Comparison of ENCODE assay signal across 31 cellular contexts in the genomic region with DNA sequence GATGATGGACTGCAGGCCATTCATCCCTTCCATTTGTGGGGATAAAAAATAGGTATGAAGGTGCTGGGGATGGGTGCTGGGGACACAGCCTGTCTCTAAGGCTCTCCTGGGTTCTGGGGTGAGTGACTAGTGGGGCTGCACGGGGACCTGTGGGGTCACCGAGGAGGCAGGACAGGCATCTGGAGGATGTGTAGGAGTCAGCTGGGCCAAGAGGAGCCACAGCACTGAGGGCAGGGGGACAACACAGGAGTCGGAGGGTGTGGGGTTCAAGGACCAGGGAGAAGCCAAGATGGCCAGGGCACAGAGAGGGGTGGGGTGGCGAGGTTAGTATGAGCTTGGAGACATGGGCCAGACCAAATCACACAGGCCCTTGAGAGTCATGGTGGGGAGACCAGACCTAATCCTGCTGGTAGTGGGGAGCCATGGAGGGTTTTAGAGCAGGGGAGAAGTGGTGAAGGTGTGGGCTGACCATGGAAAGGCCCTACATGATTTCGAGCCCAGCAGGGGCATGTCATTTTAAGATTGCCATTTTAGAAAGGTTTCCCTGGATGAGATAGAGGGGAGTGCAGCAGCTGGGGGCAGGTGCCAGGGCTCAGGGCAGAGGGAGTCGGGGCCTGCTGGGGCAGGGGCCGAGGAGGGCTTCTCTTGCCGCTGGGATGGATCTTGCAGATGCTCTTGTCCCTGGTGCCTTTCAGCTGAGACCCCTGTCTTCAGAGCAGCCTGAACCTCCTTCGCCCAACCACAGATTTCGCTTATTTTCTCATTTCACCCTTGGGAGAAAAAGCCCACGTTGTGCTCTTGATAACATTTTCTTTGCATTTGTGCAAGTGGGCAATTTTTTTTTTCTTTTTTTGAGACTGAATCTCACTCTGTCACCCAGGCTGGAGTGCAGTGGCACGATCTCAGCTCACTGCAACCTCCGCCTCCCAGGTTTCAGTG. TPM values are rescaled to one million over a fixed set of nuclear protein-coding genes. Genes with fewer than 3 reads are reported as not detected.
A peak's percentile ranks its signal among the peaks of the same experiment; 100 is the strongest.
DNase-seq lines count a peak whose midpoint lies in the region; ATAC-seq and TF ChIP-seq lines count a peak whose summit lies in the region.
"Had no signal": no experiment of that assay in that cellular context is flagged by ENCODE, and none has a peak within 500 bp of the region (broad histone marks: within the 10 kb centered on the region; RNA-seq: fewer than 3 reads in every experiment).

No MANE protein-coding gene starts in this region.

- intact Hi-C loops in Calu3 (cut with micrococcal nuclease; ENCODE audit: unreplicated experiment) (no loop called here), psoas muscle (cut with DNase I) (no loop called here)

- POLR2A ChIA-PET in RWPE1 (lab: Yijun Ruan, JAX; ENCODE audit: low non-redundant PET): no interaction called here

- WGBS in psoas muscle, 3 donors: 72 to 79% (median 76%) methylated on average over 13 of the region's 13 CpGs

- no peaks in the 10 kb centered on the region for H3K9me3 Mint-ChIP-seq in Calu3 (ENCODE audit: low read depth, unreplicated experiment)
- H3K9me3 Mint-ChIP-seq: CD8-positive, alpha-beta memory T cell; nephron had no signal

- H3K27me3 Mint-ChIP-seq in Calu3 (ENCODE audit: unreplicated experiment): no peaks in the 10 kb centered on the region

- BruUV-seq in Calu3 (replicated peaks; lab: Mats Ljungman, UMichigan): no TSS peak

- peaks cover 7% of the 10 kb centered on the region for H3K4me1 Mint-ChIP-seq in Calu3 (ENCODE audit: low read depth, unreplicated experiment)
- H3K4me1 Mint-ChIP-seq: activated CD8-positive, alpha-beta memory T cell treated with anti-CD3 and anti-CD28 coated beads, Interleukin-2, amount 10 ng/mL, durations not matched to agents 7 days and 5 days; CD8-positive, alpha-beta memory T cell had no signal

- H3K27me3 ChIP-seq in psoas muscle (ENCODE audit: insufficient read depth in 3 of 3, low read length in 2 of 3): no peaks in the 10 kb centered on the region
- H3K27me3 ChIP-seq: BE2C, heart left ventricle, right atrium auricular region, tibial nerve had no signal

- ATAC-seq in left lobe of liver: no peak
- ATAC-seq in psoas muscle: peak; percentile 3 to 19 (median 13)
- no peak for ATAC-seq in HG03460 (IDR thresholded peaks at IDR 0.05; ENCODE audit: unreplicated experiment)
- ATAC-seq in GM19463 (IDR thresholded peaks at IDR 0.05; ENCODE audit: unreplicated experiment): no peak
- ATAC-seq: activated CD8-positive, alpha-beta memory T cell treated with anti-CD3 and anti-CD28 coated beads, Interleukin-2, amount 10 ng/mL, durations not matched to agents 7 days and 5 days; GM12878 had no signal

- H3K36me3 Mint-ChIP-seq in Calu3 (ENCODE audit: insufficient read depth, unreplicated experiment): peaks cover 16% of the 10 kb centered on the region
- H3K36me3 Mint-ChIP-seq: activated CD8-positive, alpha-beta memory T cell treated with anti-CD3 and anti-CD28 coated beads, Interleukin-2, amount 10 ng/mL, durations not matched to agents 7 days and 5 days; CD8-positive, alpha-beta memory T cell had no signal

- H3K36me3 ChIP-seq in psoas muscle (ENCODE audit: insufficient read depth in 1 of 2, low read depth in 1 of 2): peaks cover 0 to 1% of the 10 kb centered on the region in 2 donors
- H3K36me3 ChIP-seq: BE2C, esophagus muscularis mucosa, heart left ventricle, right atrium auricular region, tibial nerve, WERI-Rb-1 had no signal

- no peaks in the 10 kb centered on the region for H3K9me3 ChIP-seq in psoas muscle
- H3K9me3 ChIP-seq: BE2C, esophagus muscularis mucosa, heart left ventricle, right atrium auricular region, tibial nerve had no signal

- DNase-seq in Calu3 (no peak), RWPE1 (ENCODE audit: low spot score) (no peak), left lobe of liver (ENCODE audit: low spot score) (peak; percentile 42), psoas muscle (no peak), iPS-NIHi11 (ENCODE audit: low spot score) (no peak), NCI-H2227 (lab: John Stamatoyannopoulos, UW; ENCODE audit: unreplicated experiment) (no peak)
- DNase-seq: ACHN; activated CD4-positive, alpha-beta T cell treated with anti-CD3 and anti-CD28 coated beads for 48 hours; activated CD8-positive, alpha-beta memory T cell treated with anti-CD3 and anti-CD28 coated beads, Interleukin-2, amount 10 ng/mL, durations not matched to agents 7 days and 5 days; activated gamma-delta T cell treated with Interleukin-2 at 50 U/mL for 16 hours; activated T-cell treated with anti-CD3 and anti-CD28 coated beads, Interleukin-2, amount 50 U/mL, for 48 hours; BE2C; CD8-positive, alpha-beta memory T cell; central memory CD4-positive, alpha-beta T cell; heart left ventricle; kidney; MV-4-11; NCI-H1436; NCI-H2081; NCI-H446; NCI-H748 treated with DMSO at 0.1 percent for 48 hours; SW 1271; WERI-Rb-1 had no signal

- H3K4me1 ChIP-seq in psoas muscle: no peaks in the 10 kb centered on the region
- H3K4me1 ChIP-seq: BE2C, esophagus muscularis mucosa, heart left ventricle, parathyroid adenoma, right atrium auricular region, tibial nerve had no signal

- peak overlapping the region; percentile 73 for H3K27ac Mint-ChIP-seq in Calu3 (ENCODE audit: unreplicated experiment)
- H3K27ac Mint-ChIP-seq: activated CD8-positive, alpha-beta memory T cell treated with anti-CD3 and anti-CD28 coated beads, Interleukin-2, amount 10 ng/mL, durations not matched to agents 7 days and 5 days; nephron had no signal

- no peak overlapping the region for H3K4me3 Mint-ChIP-seq in Calu3 (ENCODE audit: low read depth, unreplicated experiment)
- H3K4me3 Mint-ChIP-seq: activated CD8-positive, alpha-beta memory T cell treated with anti-CD3 and anti-CD28 coated beads, Interleukin-2, amount 10 ng/mL, durations not matched to agents 7 days and 5 days; CD8-positive, alpha-beta memory T cell; nephron had no signal

- CTCF ChIA-PET in Calu3 (lab: Charles Lee) (no interaction called here), RWPE1 (lab: Yijun Ruan, JAX) (interaction anchor here (0.6 to 1.2 kb wide), 2 partner anchors 113 to 169 kb away, joined by 3 to 5 read pairs; no protein-coding TSS in a partner anchor)

- no peak for TF ChIP-seq CTCF in Calu3 (IDR thresholded peaks at IDR 0.05; ENCODE audit: unreplicated experiment)
- no peak for TF ChIP-seq CTCF in RWPE1 (conservative IDR thresholded peaks at IDR 0.05; ENCODE audit: low read depth)
- TF ChIP-seq CTCF in psoas muscle (IDR thresholded peaks at IDR 0.05): no peak

- peak overlapping the region; percentile 78 for H3K27ac ChIP-seq in RWPE1
- H3K27ac ChIP-seq in psoas muscle: no peak overlapping the region
- H3K27ac ChIP-seq: esophagus muscularis mucosa, heart left ventricle, parathyroid adenoma, right atrium auricular region, tibial nerve, WERI-Rb-1 had no signal

- H3K4me3 ChIP-seq in psoas muscle: no peak overlapping the region
- H3K4me3 ChIP-seq: esophagus muscularis mucosa, GM12878, heart left ventricle, right atrium auricular region, tibial nerve had no signal

RNA-seq across cellular contexts. Expression of gene SERINC2, which starts 22.7 kb away (rescaled TPM):
- 67.7 and 79.8 TPM in 2 replicates for total RNA-seq in Calu3 (2022)
- total RNA-seq in left lobe of liver: 69.1 TPM
- 10 to 100 TPM; 26.4 to 50.7 (median 30.4) TPM for total RNA-seq in psoas muscle
- polyA plus RNA-seq in psoas muscle: 10 to 100 TPM; 13.4 to 93.4 (median 33.5) TPM
- polyA plus RNA-seq: CD8-positive, alpha-beta memory T cell had no signal

Comparison
In these comparisons a context has a peak if more than half of its experiments do, and no peak if none do; other contexts are left out.
1. ATAC-seq: peak in psoas muscle (4 of 4); none in left lobe of liver (single experiment), HG03460 (single experiment) and GM19463 (single experiment).